Comparison of ENCODE assay signal across 1 cellular context in genomic region chr19:41367848-41368301, GRCh38.
TF ChIP-seq lines count a peak whose summit lies in the region.

No MANE protein-coding gene starts in this region.

TF ChIP-seq in K562, 482 proteins besides CTCF, POLR2A, EP300 and RAD21 (continued from another document and continues in another):
- TF ChIP-seq ZNF318 (IDR thresholded peaks at IDR 0.05; ENCODE audit: borderline replicate concordance in 1 of 2, low read depth in 1 of 2) (peak in 1 of 2 experiments; percentile 58; a peak in 1 of 4 replicates), HDAC1 (IDR thresholded peaks at IDR 0.05) (peak in 1 of 2 experiments; percentile 80; a peak in 2 of 4 replicates), U2AF1 (optimal IDR thresholded peaks at IDR 0.05; ENCODE audit: low read depth, low read length) (no peak), TRIM25 (IDR thresholded peaks at IDR 0.05; ENCODE audit: borderline replicate concordance) (no peak), KDM1A (IDR thresholded peaks at IDR 0.05) (peak; percentile 80 to 83), SP1 (CRISPR knock-in tag; IDR thresholded peaks at IDR 0.05) (no peak), GABPA (tag; conservative IDR thresholded peaks at IDR 0.05; ENCODE audit: low read depth) (peak; percentile 43; the same call in 1 of the 2 replicates), CREB3 (tag; conservative IDR thresholded peaks at IDR 0.05; ENCODE audit: low read depth) (peak; percentile 51), C11orf30 (IDR thresholded peaks at IDR 0.05; ENCODE audit: low read depth) (peak; percentile 81), PPARD (CRISPR knock-in tag; IDR thresholded peaks at IDR 0.05) (no peak), NCOA4 (IDR thresholded peaks at IDR 0.05; ENCODE audit: partially characterized antibody) (no peak), THAP12 (CRISPR knock-in tag; IDR thresholded peaks at IDR 0.05) (no peak), ZNF75A (CRISPR knock-in tag; IDR thresholded peaks at IDR 0.05) (no peak), ATF3 (IDR thresholded peaks at IDR 0.05) (peak; percentile 78), ATF3 (CRISPR knock-in tag; conservative IDR thresholded peaks at IDR 0.05) (no peak), HDAC6 (IDR thresholded peaks at IDR 0.05; ENCODE audit: low read depth, low read length) (no peak), MNT (conservative IDR thresholded peaks at IDR 0.05) (peak in 1 of 2 experiments; percentile 69; a peak in 3 of 4 replicates), CTBP1 (IDR thresholded peaks at IDR 0.05; ENCODE audit: borderline replicate concordance) (peak; percentile 57; the same call in 1 of the 2 replicates), DEAF1 (CRISPR knock-in tag; IDR thresholded peaks at IDR 0.05) (no peak), ZKSCAN1 (IDR thresholded peaks at IDR 0.05; ENCODE audit: low read depth, low read length) (peak; percentile 12; the same call in 1 of the 2 replicates), ZNF79 (CRISPR knock-in tag; IDR thresholded peaks at IDR 0.05; ENCODE audit: low read depth) (no peak), KDM5B (IDR thresholded peaks at IDR 0.05; ENCODE audit: insufficient replicate concordance, low read depth, low read length) (peak; percentile 26)
